In the genomic region with DNA sequence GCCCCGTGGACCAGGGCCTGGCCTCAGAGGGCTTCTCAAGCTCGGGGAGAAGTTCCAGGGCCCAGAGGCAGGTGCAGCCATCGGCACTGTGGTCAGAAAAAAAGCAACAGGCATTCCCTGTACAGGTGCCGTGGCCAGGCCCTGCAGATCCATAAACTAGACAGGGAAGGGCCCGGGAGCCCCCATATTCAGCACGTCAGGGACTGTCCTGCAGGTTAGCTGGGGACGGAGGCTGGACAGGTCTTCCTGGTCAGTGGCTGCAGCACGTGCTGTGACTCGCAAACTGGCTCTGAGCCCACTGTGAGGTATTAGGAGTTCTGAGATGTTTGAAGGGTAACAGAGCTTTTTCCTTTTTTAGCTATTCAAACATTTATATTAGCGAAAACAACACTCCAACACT, we compare ENCODE assay signal across 27 cellular contexts. TPM values are rescaled to one million over a fixed set of nuclear protein-coding genes. Genes with fewer than 3 reads are reported as not detected.
DNase-seq lines count a peak whose midpoint lies in the region; ATAC-seq, FAIRE-seq and TF ChIP-seq lines count a peak whose summit lies in the region.
"Had no signal": no experiment of that assay in that cellular context is flagged by ENCODE, and none has a peak within 500 bp of the region (broad histone marks: within the 10 kb centered on the region; RNA-seq: fewer than 3 reads in every experiment).

No MANE protein-coding gene starts in this region.

- H3K27ac Mint-ChIP-seq in type B pancreatic cell: no peak overlapping the region
- H3K27ac Mint-ChIP-seq: activated CD4-positive, alpha-beta T cell treated with anti-CD3 and anti-CD28 coated beads for 36 hours; naive B cell; stimulated activated naive CD8-positive, alpha-beta T cell treated with anti-CD3 and anti-CD28 coated beads, Interleukin-15, Interleukin-2, amounts not matched to agents 100 ng/mL and 50 ng/mL, for 24 hours had no signal

- DNase-seq in AG08396 (ENCODE audit: low spot score): peak; percentile 54
- DNase-seq in G401 (ENCODE audit: low spot score): peak; percentile 56
- DNase-seq in adrenal gland: peak in 6 of 7 donors; percentile 53 to 80 (median 66)
- peak; percentile 58 for DNase-seq in kidney
- DNase-seq in activated effector memory CD4-positive, alpha-beta T cell treated with Interleukin-2 at 50 U/mL for 16 hours: no peak
- no peak for DNase-seq in type B pancreatic cell (ENCODE audit: extremely low spot score, unreplicated experiment)
- no peak for DNase-seq in NCI-H2029 (lab: John Stamatoyannopoulos, UW)
- DNase-seq: activated CD4-positive, alpha-beta T cell treated with anti-CD3 and anti-CD28 coated beads for 36 hours; activated gamma-delta T cell; central memory CD4-positive, alpha-beta T cell; COR-L47; effector CD4-positive, alpha-beta T cell; GDM1; MM.1S; naive B cell; NCI-H146; NCI-H2227 treated with DMSO at 0.1 percent for 48 hours; NCI-H82; stimulated activated CD4-positive, alpha-beta T cell treated with anti-CD3 and anti-CD28 coated beads, Interleukin-2, amount 100 ng/mL, for 24 hours; SW 1271; trophoblast cell had no signal

- no peaks in the 10 kb centered on the region for H3K27me3 ChIP-seq in adrenal gland
- H3K27me3 ChIP-seq: ovary, Peyer's patch had no signal

- no peaks in the 10 kb centered on the region for H3K36me3 Mint-ChIP-seq in type B pancreatic cell

- no peak for TF ChIP-seq POLR2A in adrenal gland (IDR thresholded peaks at IDR 0.05)

- H3K9me3 ChIP-seq in adrenal gland (replicated peaks in 1 of 3) (no peaks in the 10 kb centered on the region), kidney (ENCODE audit: control insufficient read depth in 1 of 2, low read length in 2 of 2) (no peaks in the 10 kb centered on the region)
- H3K9me3 ChIP-seq: lower lobe of right lung, ovary, Peyer's patch had no signal

- H3K4me1 ChIP-seq in adrenal gland (replicated peaks in 1 of 2) (peaks cover 11 to 18% of the 10 kb centered on the region in 2 donors), kidney (ENCODE audit: control insufficient read depth in 1 of 2, insufficient read depth in 1 of 2, low read depth in 1 of 2, low read length in 2 of 2) (no peaks in the 10 kb centered on the region)
- H3K4me1 ChIP-seq: lower lobe of right lung, Peyer's patch had no signal

- in situ Hi-C loops in G401 (cut with HindIII; ENCODE audit: low sequenced_read_pairs): no loop called here

- no peaks in the 10 kb centered on the region for H3K27me3 Mint-ChIP-seq in type B pancreatic cell
- H3K27me3 Mint-ChIP-seq: activated CD4-positive, alpha-beta T cell treated with anti-CD3 and anti-CD28 coated beads for 36 hours; naive B cell; stimulated activated naive CD8-positive, alpha-beta T cell treated with anti-CD3 and anti-CD28 coated beads, Interleukin-15, Interleukin-2, amounts not matched to agents 100 ng/mL and 50 ng/mL, for 24 hours had no signal

- H3K9me3 Mint-ChIP-seq in type B pancreatic cell: no peaks in the 10 kb centered on the region
- H3K9me3 Mint-ChIP-seq: naive B cell; stimulated activated naive CD8-positive, alpha-beta T cell treated with anti-CD3 and anti-CD28 coated beads, Interleukin-15, Interleukin-2, amounts not matched to agents 100 ng/mL and 50 ng/mL, for 24 hours had no signal

- no peaks in the 10 kb centered on the region for H3K4me1 Mint-ChIP-seq in type B pancreatic cell (ENCODE audit: unreplicated experiment)

- intact Hi-C loops in adrenal gland (cut with DNase I): loop anchor here in 1 of 2 donors (5.0 kb wide), 1 partner anchor 40 kb away; no protein-coding TSS in a partner anchor
- intact Hi-C loops in kidney (cut with DNase I): no loop called here

- H3K36me3 ChIP-seq in adrenal gland (replicated peaks in 1 of 2): peaks cover 0 to 48% of the 10 kb centered on the region in 2 donors
- H3K36me3 ChIP-seq in kidney (ENCODE audit: control insufficient read depth in 1 of 2, insufficient read depth in 2 of 2, low read length in 2 of 2): peaks cover 15 to 29% of the 10 kb centered on the region in 2 donors
- H3K36me3 ChIP-seq: ovary had no signal

- FAIRE-seq in kidney (lab: Jason Lieb, UNC): no peak
- FAIRE-seq: H1 had no signal

- no peak overlapping the region for H3K4me3 Mint-ChIP-seq in type B pancreatic cell
- H3K4me3 Mint-ChIP-seq: activated CD4-positive, alpha-beta T cell treated with anti-CD3 and anti-CD28 coated beads for 36 hours; naive B cell; stimulated activated naive CD8-positive, alpha-beta T cell treated with anti-CD3 and anti-CD28 coated beads, Interleukin-15, Interleukin-2, amounts not matched to agents 100 ng/mL and 50 ng/mL, for 24 hours had no signal

- H3K27ac ChIP-seq in adrenal gland (no peak overlapping the region), kidney (ENCODE audit: low read depth in 2 of 2, low read length in 2 of 2) (no peak overlapping the region)
- H3K27ac ChIP-seq: lower lobe of right lung, ovary, Peyer's patch had no signal

- WGBS in adrenal gland, 4 donors: 79 to 84% (median 80%) methylated on average over 8 to 10 of the region's 10 CpGs

- no peak for ATAC-seq in HG02610 (IDR thresholded peaks at IDR 0.05; ENCODE audit: unreplicated experiment)
- ATAC-seq: activated CD4-positive, alpha-beta T cell treated with anti-CD3 and anti-CD28 coated beads for 36 hours; lower lobe of right lung had no signal

- no peak overlapping the region for H3K4me3 ChIP-seq in adrenal gland
- H3K4me3 ChIP-seq in kidney (ENCODE audit: low read length in 2 of 2): no peak overlapping the region
- H3K4me3 ChIP-seq: lower lobe of right lung, ovary, Peyer's patch had no signal

- H3K9ac ChIP-seq in kidney (ENCODE audit: low read length in 2 of 2): no peak overlapping the region

- TF ChIP-seq CTCF in adrenal gland (IDR thresholded peaks at IDR 0.05) (no peak), kidney (IDR thresholded peaks at IDR 0.05; ENCODE audit: borderline replicate concordance, extremely low read depth, insufficient read depth) (no peak), type B pancreatic cell (conservative IDR thresholded peaks at IDR 0.05) (no peak)

RNA-seq across cellular contexts. Expression of a gene that starts 15.0 kb away (rescaled TPM):
- total RNA-seq in G401 (2014; rRNA removed; shearing (Covaris generic)): 7.0 and 14.2 TPM in 2 replicates
- 1 to 10 TPM in 6 of 8 donors, under 1 TPM in 2; 0.67 to 9.9 (median 4.9) TPM for total RNA-seq in adrenal gland
- 1 to 10 TPM; 2.5 to 7.8 (median 7.1) TPM for polyA plus RNA-seq in adrenal gland
- 2.5 TPM for total RNA-seq in kidney
- polyA plus RNA-seq in kidney (ENCODE audit: insufficient read depth, low read depth, low replicate concordance): 11.5 TPM
- 3.0 and 6.3 TPM in 2 replicates for total RNA-seq in type B pancreatic cell (ENCODE audit: low replicate concordance)

RNA-seq across cellular contexts. Expression of a gene that starts 51.4 kb away (rescaled TPM):
- total RNA-seq in G401 (2014; rRNA removed; shearing (Covaris generic)): 11.9 and 15.4 TPM in 2 replicates
- total RNA-seq in adrenal gland (100 to 1,000 TPM in 1 of 8 donors, 10 to 100 TPM in 7; 41.4 to 106 (median 76.5) TPM), kidney (34.9 TPM), type B pancreatic cell (ENCODE audit: low replicate concordance) (26.5 and 35.1 TPM in 2 replicates)
- polyA plus RNA-seq in adrenal gland (10 to 100 TPM; 22.9 to 31.1 (median 24.9) TPM), kidney (ENCODE audit: insufficient read depth, low read depth, low replicate concordance) (12.5 TPM)

RNA-seq across cellular contexts. Expression of a gene that starts 60.0 kb away (rescaled TPM):
- 26.7 and 40.8 TPM in 2 replicates for total RNA-seq in G401 (2014; rRNA removed; shearing (Covaris generic))
- total RNA-seq in adrenal gland: 100 to 1,000 TPM in 1 of 8 donors, 10 to 100 TPM in 7; 45.7 to 116 (median 73.2) TPM
- polyA plus RNA-seq in adrenal gland: 100 to 1,000 TPM in 1 of 3 donors, 10 to 100 TPM in 2; 43.3 to 100 (median 50.9) TPM
- total RNA-seq in kidney: 57.1 TPM
- polyA plus RNA-seq in kidney (ENCODE audit: insufficient read depth, low read depth, low replicate concordance): 70.3 TPM
- total RNA-seq in type B pancreatic cell (ENCODE audit: low replicate concordance): 44.4 and 58.5 TPM in 2 replicates

Comparison
In these comparisons a context has a peak if more than half of its experiments do, and no peak if none do; other contexts are left out.
1. DNase-seq: peak in AG08396 (single experiment), G401 (single experiment), adrenal gland (6 of 7) and kidney (single experiment); none in activated effector memory CD4-positive, alpha-beta T cell treated with Interleukin-2 at 50 U/mL for 16 hours (single experiment), type B pancreatic cell (single experiment) and NCI-H2029 (single experiment).